In the genomic region with DNA sequence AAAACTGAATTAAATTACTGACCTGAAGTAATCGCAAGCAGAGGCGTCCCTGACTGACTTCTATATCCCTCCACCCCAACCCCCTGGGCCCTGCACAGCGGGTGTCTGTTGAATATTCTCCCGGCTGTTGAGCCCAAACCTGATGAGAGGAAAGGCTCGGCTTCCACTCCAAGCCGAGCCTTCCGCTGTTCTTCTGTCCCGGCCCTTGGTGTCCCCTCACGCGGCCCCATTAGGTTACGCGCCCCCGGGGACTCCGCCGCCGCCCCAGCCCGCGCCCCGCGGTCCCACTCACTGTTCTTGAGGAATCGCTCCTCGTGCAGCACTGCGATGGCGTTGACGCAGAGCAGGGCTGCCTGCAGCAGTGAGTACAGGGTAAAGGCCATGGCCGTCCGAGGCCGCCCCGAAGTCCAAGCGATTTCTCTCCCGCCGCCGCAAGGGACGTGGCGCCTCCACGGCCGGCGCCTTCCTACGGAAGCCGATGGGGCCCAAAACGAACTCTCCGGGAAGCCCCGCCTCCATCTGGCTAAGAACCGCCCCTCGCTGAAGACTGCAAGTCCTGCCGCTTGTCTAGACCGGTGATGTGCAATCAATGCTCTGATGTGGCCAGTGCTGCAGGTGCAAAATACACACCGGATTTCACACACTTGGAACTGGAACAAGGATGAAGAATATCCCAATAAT, we compare ENCODE assay signal across 1 cellular context.
TF ChIP-seq lines count a peak whose summit lies in the region.

A gene with protein sequence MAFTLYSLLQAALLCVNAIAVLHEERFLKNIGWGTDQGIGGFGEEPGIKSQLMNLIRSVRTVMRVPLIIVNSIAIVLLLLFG (minus strand): TSS at position 470 of the 681 bp plus-strand sequence. CDS start 87 bp downstream, at position 383.

TF ChIP-seq in GM23338, 12 proteins besides CTCF, POLR2A, EP300 and RAD21:
- no peak for TF ChIP-seq ZNF462 (CRISPR knock-in tag; IDR thresholded peaks at IDR 0.05)
- no peak for TF ChIP-seq NANOG (IDR thresholded peaks at IDR 0.05; ENCODE audit: borderline replicate concordance)
- no peak for TF ChIP-seq STAT1 (IDR thresholded peaks at IDR 0.05; ENCODE audit: unreplicated experiment)
- no peak for TF ChIP-seq CREB1 (CRISPR knock-in tag; IDR thresholded peaks at IDR 0.05; ENCODE audit: low read depth)
- no peak for TF ChIP-seq EZH2phosphoT487 (IDR thresholded peaks at IDR 0.05; ENCODE audit: unreplicated experiment)
- TF ChIP-seq POLR2AphosphoS5 (IDR thresholded peaks at IDR 0.05; ENCODE audit: low read depth) = peak; percentile 91
- no peak for TF ChIP-seq ETS1 (IDR thresholded peaks at IDR 0.05)
